ENCODE assay signal across 1 cellular context in genomic region chr10:69093933-69094332, GRCh38.
TF ChIP-seq lines count a peak whose summit lies in the region.

No MANE protein-coding gene starts in this region.

TF ChIP-seq in K562, 482 proteins besides CTCF, POLR2A, EP300 and RAD21 (continued from another document and continues in another):
- TF ChIP-seq ZNF274 (IDR thresholded peaks at IDR 0.05; ENCODE audit: borderline replicate concordance, low read depth, low read length) (no peak), SMC3 (conservative IDR thresholded peaks at IDR 0.05; ENCODE audit: insufficient read depth, low read depth, low read length) (0 out of 2 replicates have a peak, but pooled peaks have one; percentile 17), ZNF121 (CRISPR knock-in tag; conservative IDR thresholded peaks at IDR 0.05) (peak; percentile 79), RCOR1 (IDR thresholded peaks at IDR 0.05; ENCODE audit: borderline replicate concordance in 1 of 2, low read depth in 2 of 2, low read length in 2 of 2) (peak; percentile 11 to 83; a peak in 2 of 4 replicates), ELK1 (CRISPR knock-in tag; IDR thresholded peaks at IDR 0.05) (no peak), KDM1A (IDR thresholded peaks at IDR 0.05) (peak; percentile 76 to 89), HMG20A (CRISPR knock-in tag; conservative IDR thresholded peaks at IDR 0.05) (no peak), ADNP (tag; IDR thresholded peaks at IDR 0.05) (peak; percentile 95), ZNF197 (CRISPR knock-in tag; IDR thresholded peaks at IDR 0.05; ENCODE audit: low read depth) (no peak), E2F3 (CRISPR knock-in tag; IDR thresholded peaks at IDR 0.05) (no peak), GABPA (tag; conservative IDR thresholded peaks at IDR 0.05; ENCODE audit: low read depth) (peak; percentile 4; the same call in 1 of the 2 replicates), CBFA2T2 (conservative IDR thresholded peaks at IDR 0.05) (no peak), ZNF699 (CRISPR knock-in tag; IDR thresholded peaks at IDR 0.05; ENCODE audit: insufficient replicate concordance) (no peak), YY1 (IDR thresholded peaks at IDR 0.05; ENCODE audit: borderline replicate concordance in 1 of 3, control insufficient read depth in 1 of 3, extremely low read depth in 1 of 3, insufficient read depth in 3 of 3, insufficient read length in 1 of 3, insufficient replicate concordance in 2 of 3, low read depth in 1 of 3, low read length in 2 of 3) (no peak), KAT7 (CRISPR knock-in tag; IDR thresholded peaks at IDR 0.05; ENCODE audit: borderline replicate concordance) (no peak), SMAD4 (CRISPR knock-in tag; conservative IDR thresholded peaks at IDR 0.05) (no peak), GATA2 (CRISPR knock-in tag; IDR thresholded peaks at IDR 0.05) (peak; percentile 10; the same call in 1 of the 2 replicates), CREB3L1 (IDR thresholded peaks at IDR 0.05; ENCODE audit: borderline replicate concordance, low read depth) (no peak), ETV1 (tag; conservative IDR thresholded peaks at IDR 0.05; ENCODE audit: low read depth) (peak; percentile 75; the same call in 1 of the 2 replicates), POLR2AphosphoS5 (IDR thresholded peaks at IDR 0.05; ENCODE audit: control insufficient read depth, insufficient read depth, low read depth, low read length) (no peak), KLF1 (tag; IDR thresholded peaks at IDR 0.05) (no peak), ZBTB26 (CRISPR knock-in tag; IDR thresholded peaks at IDR 0.05) (no peak), HSF4 (CRISPR knock-in tag; IDR thresholded peaks at IDR 0.05; ENCODE audit: borderline replicate concordance) (no peak), ZNF324 (CRISPR knock-in tag; IDR thresholded peaks at IDR 0.05) (no peak), MCM7 (IDR thresholded peaks at IDR 0.05) (no peak), EGR1 (conservative IDR thresholded peaks at IDR 0.05) (no peak), TCFL5 (CRISPR knock-in tag; conservative IDR thresholded peaks at IDR 0.05) (no peak), HEY1 (CRISPR knock-in tag; IDR thresholded peaks at IDR 0.05; ENCODE audit: borderline replicate concordance) (no peak), RBM25 (IDR thresholded peaks at IDR 0.05; ENCODE audit: low read depth, low read length, severe bottlenecking) (peak; percentile 96), BCOR (IDR thresholded peaks at IDR 0.05) (peak; percentile 91), ZNF445 (CRISPR knock-in tag; IDR thresholded peaks at IDR 0.05; ENCODE audit: low read depth) (no peak), SP1 (CRISPR knock-in tag; IDR thresholded peaks at IDR 0.05) (no peak), NR4A1 (CRISPR knock-in tag; IDR thresholded peaks at IDR 0.05) (no peak), NR4A1 (tag; IDR thresholded peaks at IDR 0.05) (no peak), MTF1 (CRISPR knock-in tag; IDR thresholded peaks at IDR 0.05; ENCODE audit: borderline replicate concordance) (no peak), ZNF583 (CRISPR knock-in tag; IDR thresholded peaks at IDR 0.05) (no peak), PPARD (CRISPR knock-in tag; IDR thresholded peaks at IDR 0.05) (no peak), CBFA2T3 (IDR thresholded peaks at IDR 0.05) (no peak), GABPB1 (CRISPR knock-in tag; IDR thresholded peaks at IDR 0.05) (no peak), RBM15 (IDR thresholded peaks at IDR 0.05; ENCODE audit: insufficient read depth, low read length) (no peak), HMGXB4 (CRISPR knock-in tag; IDR thresholded peaks at IDR 0.05) (no peak), ZSCAN32 (CRISPR knock-in tag; IDR thresholded peaks at IDR 0.05) (no peak), STAT5A (IDR thresholded peaks at IDR 0.05; ENCODE audit: borderline replicate concordance, low read length) (no peak), SAFB2 (IDR thresholded peaks at IDR 0.05; ENCODE audit: borderline replicate concordance, low read depth, low read length, severe bottlenecking) (no peak), ZNF77 (CRISPR knock-in tag; IDR thresholded peaks at IDR 0.05) (no peak), ZFP1 (CRISPR knock-in tag; IDR thresholded peaks at IDR 0.05) (no peak), MYC (IDR thresholded peaks at IDR 0.05; ENCODE audit: low read depth, low read length) (no peak), MYC (CRISPR knock-in tag; IDR thresholded peaks at IDR 0.05; ENCODE audit: borderline replicate concordance, low read depth) (no peak), KLF10 (CRISPR knock-in tag; IDR thresholded peaks at IDR 0.05) (no peak), JUN (IDR thresholded peaks at IDR 0.05; ENCODE audit: borderline replicate concordance, low read depth, low read length) (no peak), JUN (CRISPR knock-in tag; IDR thresholded peaks at IDR 0.05; ENCODE audit: borderline replicate concordance) (no peak), PTBP1 (IDR thresholded peaks at IDR 0.05; ENCODE audit: low read depth, low read length) (no peak)
- TF ChIP-seq, protein P1, sequence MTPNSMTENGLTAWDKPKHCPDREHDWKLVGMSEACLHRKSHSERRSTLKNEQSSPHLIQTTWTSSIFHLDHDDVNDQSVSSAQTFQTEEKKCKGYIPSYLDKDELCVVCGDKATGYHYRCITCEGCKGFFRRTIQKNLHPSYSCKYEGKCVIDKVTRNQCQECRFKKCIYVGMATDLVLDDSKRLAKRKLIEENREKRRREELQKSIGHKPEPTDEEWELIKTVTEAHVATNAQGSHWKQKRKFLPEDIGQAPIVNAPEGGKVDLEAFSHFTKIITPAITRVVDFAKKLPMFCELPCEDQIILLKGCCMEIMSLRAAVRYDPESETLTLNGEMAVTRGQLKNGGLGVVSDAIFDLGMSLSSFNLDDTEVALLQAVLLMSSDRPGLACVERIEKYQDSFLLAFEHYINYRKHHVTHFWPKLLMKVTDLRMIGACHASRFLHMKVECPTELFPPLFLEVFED (CRISPR knock-in tag; conservative IDR thresholded peaks at IDR 0.05): no peak
- TF ChIP-seq, protein P2, sequence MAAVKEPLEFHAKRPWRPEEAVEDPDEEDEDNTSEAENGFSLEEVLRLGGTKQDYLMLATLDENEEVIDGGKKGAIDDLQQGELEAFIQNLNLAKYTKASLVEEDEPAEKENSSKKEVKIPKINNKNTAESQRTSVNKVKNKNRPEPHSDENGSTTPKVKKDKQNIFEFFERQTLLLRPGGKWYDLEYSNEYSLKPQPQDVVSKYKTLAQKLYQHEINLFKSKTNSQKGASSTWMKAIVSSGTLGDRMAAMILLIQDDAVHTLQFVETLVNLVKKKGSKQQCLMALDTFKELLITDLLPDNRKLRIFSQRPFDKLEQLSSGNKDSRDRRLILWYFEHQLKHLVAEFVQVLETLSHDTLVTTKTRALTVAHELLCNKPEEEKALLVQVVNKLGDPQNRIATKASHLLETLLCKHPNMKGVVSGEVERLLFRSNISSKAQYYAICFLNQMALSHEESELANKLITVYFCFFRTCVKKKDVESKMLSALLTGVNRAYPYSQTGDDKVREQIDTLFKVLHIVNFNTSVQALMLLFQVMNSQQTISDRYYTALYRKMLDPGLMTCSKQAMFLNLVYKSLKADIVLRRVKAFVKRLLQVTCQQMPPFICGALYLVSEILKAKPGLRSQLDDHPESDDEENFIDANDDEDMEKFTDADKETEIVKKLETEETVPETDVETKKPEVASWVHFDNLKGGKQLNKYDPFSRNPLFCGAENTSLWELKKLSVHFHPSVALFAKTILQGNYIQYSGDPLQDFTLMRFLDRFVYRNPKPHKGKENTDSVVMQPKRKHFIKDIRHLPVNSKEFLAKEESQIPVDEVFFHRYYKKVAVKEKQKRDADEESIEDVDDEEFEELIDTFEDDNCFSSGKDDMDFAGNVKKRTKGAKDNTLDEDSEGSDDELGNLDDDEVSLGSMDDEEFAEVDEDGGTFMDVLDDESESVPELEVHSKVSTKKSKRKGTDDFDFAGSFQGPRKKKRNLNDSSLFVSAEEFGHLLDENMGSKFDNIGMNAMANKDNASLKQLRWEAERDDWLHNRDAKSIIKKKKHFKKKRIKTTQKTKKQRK (IDR thresholded peaks at IDR 0.05; ENCODE audit: borderline replicate concordance, low read depth, low read length): no peak
- TF ChIP-seq, protein P3, sequence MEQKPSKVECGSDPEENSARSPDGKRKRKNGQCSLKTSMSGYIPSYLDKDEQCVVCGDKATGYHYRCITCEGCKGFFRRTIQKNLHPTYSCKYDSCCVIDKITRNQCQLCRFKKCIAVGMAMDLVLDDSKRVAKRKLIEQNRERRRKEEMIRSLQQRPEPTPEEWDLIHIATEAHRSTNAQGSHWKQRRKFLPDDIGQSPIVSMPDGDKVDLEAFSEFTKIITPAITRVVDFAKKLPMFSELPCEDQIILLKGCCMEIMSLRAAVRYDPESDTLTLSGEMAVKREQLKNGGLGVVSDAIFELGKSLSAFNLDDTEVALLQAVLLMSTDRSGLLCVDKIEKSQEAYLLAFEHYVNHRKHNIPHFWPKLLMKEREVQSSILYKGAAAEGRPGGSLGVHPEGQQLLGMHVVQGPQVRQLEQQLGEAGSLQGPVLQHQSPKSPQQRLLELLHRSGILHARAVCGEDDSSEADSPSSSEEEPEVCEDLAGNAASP (IDR thresholded peaks at IDR 0.05): no peak
- TF ChIP-seq, protein P4, sequence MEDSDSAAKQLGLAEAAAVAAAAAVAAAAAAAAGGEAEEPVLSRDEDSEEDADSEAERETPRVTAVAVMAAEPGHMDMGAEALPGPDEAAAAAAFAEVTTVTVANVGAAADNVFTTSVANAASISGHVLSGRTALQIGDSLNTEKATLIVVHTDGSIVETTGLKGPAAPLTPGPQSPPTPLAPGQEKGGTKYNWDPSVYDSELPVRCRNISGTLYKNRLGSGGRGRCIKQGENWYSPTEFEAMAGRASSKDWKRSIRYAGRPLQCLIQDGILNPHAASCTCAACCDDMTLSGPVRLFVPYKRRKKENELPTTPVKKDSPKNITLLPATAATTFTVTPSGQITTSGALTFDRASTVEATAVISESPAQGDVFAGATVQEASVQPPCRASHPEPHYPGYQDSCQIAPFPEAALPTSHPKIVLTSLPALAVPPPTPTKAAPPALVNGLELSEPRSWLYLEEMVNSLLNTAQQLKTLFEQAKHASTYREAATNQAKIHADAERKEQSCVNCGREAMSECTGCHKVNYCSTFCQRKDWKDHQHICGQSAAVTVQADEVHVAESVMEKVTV (CRISPR knock-in tag; IDR thresholded peaks at IDR 0.05): no peak; the same call in 1 of the 2 replicates
- TF ChIP-seq, protein P5, sequence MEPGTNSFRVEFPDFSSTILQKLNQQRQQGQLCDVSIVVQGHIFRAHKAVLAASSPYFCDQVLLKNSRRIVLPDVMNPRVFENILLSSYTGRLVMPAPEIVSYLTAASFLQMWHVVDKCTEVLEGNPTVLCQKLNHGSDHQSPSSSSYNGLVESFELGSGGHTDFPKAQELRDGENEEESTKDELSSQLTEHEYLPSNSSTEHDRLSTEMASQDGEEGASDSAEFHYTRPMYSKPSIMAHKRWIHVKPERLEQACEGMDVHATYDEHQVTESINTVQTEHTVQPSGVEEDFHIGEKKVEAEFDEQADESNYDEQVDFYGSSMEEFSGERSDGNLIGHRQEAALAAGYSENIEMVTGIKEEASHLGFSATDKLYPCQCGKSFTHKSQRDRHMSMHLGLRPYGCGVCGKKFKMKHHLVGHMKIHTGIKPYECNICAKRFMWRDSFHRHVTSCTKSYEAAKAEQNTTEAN (CRISPR knock-in tag; IDR thresholded peaks at IDR 0.05): no peak
